In genomic region chr2:147636888-147637270, GRCh38 we compare ENCODE assay signal across 23 cellular contexts.
DNase-seq lines count a peak whose midpoint lies in the region; ATAC-seq, FAIRE-seq and TF ChIP-seq lines count a peak whose summit lies in the region.
"Had no signal": no experiment of that assay in that cellular context is flagged by ENCODE, and none has a peak within 500 bp of the region (broad histone marks: within the 10 kb centered on the region; RNA-seq: fewer than 3 reads in every experiment).

No MANE protein-coding gene starts in this region.

- H3K27ac Mint-ChIP-seq in type B pancreatic cell: peak overlapping the region; percentile 89
- H3K27ac Mint-ChIP-seq in natural killer cell: no peak overlapping the region
- H3K27ac Mint-ChIP-seq: T-helper 17 cell had no signal

- H3K4me3 ChIP-seq in HepG2 (replicated peaks in 1 of 3; ENCODE audit: insufficient read depth in 1 of 3, low read depth in 2 of 3, low read length in 3 of 3): no peak overlapping the region
- H3K4me3 ChIP-seq in right lobe of liver: no peak overlapping the region
- no peak overlapping the region for H3K4me3 ChIP-seq in SJCRH30
- H3K4me3 ChIP-seq: pancreas, skin epidermis, vagina had no signal

- 4% methylated on average over 2 of the region's 2 CpGs for WGBS in HepG2 (ENCODE audit: low lambda C conversion rate)
- 29% methylated on average over 2 of the region's 2 CpGs for WGBS in right lobe of liver (ENCODE audit: insufficient coverage, low coverage, low lambda C conversion rate, missing lambda C conversion rate)

- no TSS peak for BruUV-seq in HepG2 (replicated peaks; lab: Mats Ljungman, UMichigan)

- FAIRE-seq in HepG2 (lab: Jason Lieb, UNC): peak; percentile 12
- FAIRE-seq: pancreas had no signal

- no peak for TF ChIP-seq RAD21 in HepG2 (CRISPR knock-in tag; IDR thresholded peaks at IDR 0.05)

- peaks cover 4% of the 10 kb centered on the region for H3K27me3 Mint-ChIP-seq in type B pancreatic cell
- H3K27me3 Mint-ChIP-seq in natural killer cell (ENCODE audit: low read depth in 2 of 2): peaks cover 0 to 7% of the 10 kb centered on the region in 2 donors
- H3K27me3 Mint-ChIP-seq: T-helper 17 cell had no signal

- TF ChIP-seq EP300 in HepG2 (IDR thresholded peaks at IDR 0.05; ENCODE audit: low read depth in 2 of 2, low read length in 2 of 2) (no peak), HepG2 (CRISPR knock-in tag; IDR thresholded peaks at IDR 0.05; ENCODE audit: borderline replicate concordance) (no peak)

- CTCF ChIA-PET in HepG2 (lab: Yijun Ruan, JAX; ENCODE audit: low intra/inter-chr PET ratio, low total read pairs): no interaction called here

- intact Hi-C loops in HepG2 (cut with micrococcal nuclease; ENCODE audit: unreplicated experiment) (no loop called here), right lobe of liver (cut with DNase I) (no loop called here), natural killer cell (cut with micrococcal nuclease) (no loop called here)

- H3K9ac ChIP-seq in HepG2 (ENCODE audit: insufficient read depth, low read depth, low read length): no peak overlapping the region

- H3K27ac ChIP-seq in HepG2 (ENCODE audit: extremely low read length, insufficient read depth, low read length): no peak overlapping the region
- no peak overlapping the region for H3K27ac ChIP-seq in right lobe of liver
- peak overlapping the region; percentile 64 for H3K27ac ChIP-seq in SJCRH30
- H3K27ac ChIP-seq: C4-2B, pancreas, vagina had no signal

- in situ Hi-C loops in HepG2 (cut with HindIII; ENCODE audit: extremely low pct_ligation_motif_present, low pct_unique_long_range_greater_than_20kb): no loop called here

- H4K20me1 ChIP-seq in HepG2 (ENCODE audit: insufficient read depth, low read length): no peaks in the 10 kb centered on the region

- DNase-seq in HepG2 (ENCODE audit: low spot score): no peak
- no peak for DNase-seq in right lobe of liver
- no peak for DNase-seq in SJCRH30
- DNase-seq in medulla oblongata (ENCODE audit: extremely low spot score): peak; percentile 14
- DNase-seq in type B pancreatic cell (ENCODE audit: extremely low spot score, unreplicated experiment): no peak
- DNase-seq in natural killer cell: no peak
- DNase-seq: activated CD4-positive, alpha-beta T cell treated with anti-CD3 and anti-CD28 coated beads, Interleukin-2, amount 50 U/mL, for 48 hours; activated gamma-delta T cell treated with Interleukin-2 at 50 U/mL for 16 hours; activated T-cell treated with anti-CD3 and anti-CD28 coated beads for 4 hours; GDM1; glutamatergic neuron; KG1; NCI-H1105; NCI-H526 treated with DMSO at 0.1 percent for 48 hours; pancreas; stimulated activated CD4-positive, alpha-beta T cell treated with anti-CD3 and anti-CD28 coated beads, Interleukin-4, amount 100 ng/mL, for 1 hour; T-helper 17 cell had no signal

- TF ChIP-seq POLR2A in HepG2 (IDR thresholded peaks at IDR 0.05; ENCODE audit: insufficient read depth in 1 of 2, low read depth in 2 of 2, low read length in 2 of 2) (no peak), right lobe of liver (IDR thresholded peaks at IDR 0.05) (no peak)

- POLR2A ChIA-PET in HepG2 (lab: Yijun Ruan, JAX): no interaction called here

- H3K4me2 ChIP-seq in HepG2 (ENCODE audit: low read depth, low read length): no peak overlapping the region; the same call in 1 of the 2 replicates

- H3K9me3 Mint-ChIP-seq in type B pancreatic cell (no peaks in the 10 kb centered on the region), natural killer cell (peaks cover 0 to 3% of the 10 kb centered on the region in 2 donors)
- H3K9me3 Mint-ChIP-seq: central memory CD8-positive, alpha-beta T cell had no signal

- peak overlapping the region; percentile 59 for H3K4me3 Mint-ChIP-seq in type B pancreatic cell
- H3K4me3 Mint-ChIP-seq in natural killer cell: no peak overlapping the region
- H3K4me3 Mint-ChIP-seq: central memory CD8-positive, alpha-beta T cell; T-helper 17 cell had no signal

- H3K27me3 ChIP-seq in HepG2 (ENCODE audit: control insufficient read depth in 1 of 2, insufficient read depth in 2 of 2, low read length in 2 of 2) (no peaks in the 10 kb centered on the region), right lobe of liver (no peaks in the 10 kb centered on the region), SJCRH30 (no peaks in the 10 kb centered on the region)
- H3K27me3 ChIP-seq: pancreas, vagina had no signal

- H3K79me2 ChIP-seq in HepG2 (ENCODE audit: insufficient read depth, low read length): no peaks in the 10 kb centered on the region

- H3K36me3 ChIP-seq in HepG2 (replicated peaks in 1 of 2; ENCODE audit: control insufficient read depth in 1 of 2, insufficient read depth in 2 of 2, low read length in 2 of 2) (no peaks in the 10 kb centered on the region), right lobe of liver (no peaks in the 10 kb centered on the region), SJCRH30 (no peaks in the 10 kb centered on the region)
- H3K36me3 ChIP-seq: pancreas, vagina had no signal

- ATAC-seq in HepG2: no peak
- no peak for ATAC-seq in right lobe of liver
- no peak for ATAC-seq in GM18502 (IDR thresholded peaks at IDR 0.05; ENCODE audit: poor library complexity, unreplicated experiment)
- ATAC-seq in HG03095 (IDR thresholded peaks at IDR 0.05; ENCODE audit: unreplicated experiment): no peak
- no peak for ATAC-seq in natural killer cell
- ATAC-seq: T-helper 17 cell had no signal

- H3K9me3 ChIP-seq in HepG2 (ENCODE audit: low read length) (no peaks in the 10 kb centered on the region), right lobe of liver (no peaks in the 10 kb centered on the region), SJCRH30 (replicated peaks) (0 out of 2 replicates have a peak, but pooled peaks cover 3% of the 10 kb centered on the region)
- H3K9me3 ChIP-seq: pancreas, vagina had no signal

- H2AFZ ChIP-seq in HepG2 (ENCODE audit: low read length): no peak overlapping the region

- no peaks in the 10 kb centered on the region for H3K36me3 Mint-ChIP-seq in type B pancreatic cell
- H3K36me3 Mint-ChIP-seq in natural killer cell: no peaks in the 10 kb centered on the region

- H3K4me1 Mint-ChIP-seq in type B pancreatic cell (ENCODE audit: unreplicated experiment) (peaks cover 12% of the 10 kb centered on the region), natural killer cell (no peaks in the 10 kb centered on the region)
- H3K4me1 Mint-ChIP-seq: central memory CD8-positive, alpha-beta T cell had no signal

- H3K4me1 ChIP-seq in HepG2 (ENCODE audit: insufficient read depth, low read length) (no peaks in the 10 kb centered on the region), right lobe of liver (no peaks in the 10 kb centered on the region), SJCRH30 (peaks cover 54% of the 10 kb centered on the region)
- H3K4me1 ChIP-seq: pancreas had no signal

- TF ChIP-seq CTCF in HepG2 (CRISPR knock-in tag; IDR thresholded peaks at IDR 0.05): no peak
- no peak for TF ChIP-seq CTCF in right lobe of liver (IDR thresholded peaks at IDR 0.05)
- TF ChIP-seq CTCF in type B pancreatic cell (conservative IDR thresholded peaks at IDR 0.05): no peak
- no peak for TF ChIP-seq CTCF in natural killer cell (IDR thresholded peaks at IDR 0.05)

TF ChIP-seq in HepG2, 621 proteins besides CTCF, POLR2A, EP300 and RAD21:
- TF ChIP-seq NR0B2 (CRISPR knock-in tag; IDR thresholded peaks at IDR 0.05) (no peak), HNF4A (CRISPR knock-in tag; IDR thresholded peaks at IDR 0.05) (peak; percentile 23; the same call in 1 of the 2 replicates), TBX3 (IDR thresholded peaks at IDR 0.05; ENCODE audit: borderline replicate concordance) (no peak)
TF ChIP-seq in HepG2: peak in this region for 1.
